In the genomic region with DNA sequence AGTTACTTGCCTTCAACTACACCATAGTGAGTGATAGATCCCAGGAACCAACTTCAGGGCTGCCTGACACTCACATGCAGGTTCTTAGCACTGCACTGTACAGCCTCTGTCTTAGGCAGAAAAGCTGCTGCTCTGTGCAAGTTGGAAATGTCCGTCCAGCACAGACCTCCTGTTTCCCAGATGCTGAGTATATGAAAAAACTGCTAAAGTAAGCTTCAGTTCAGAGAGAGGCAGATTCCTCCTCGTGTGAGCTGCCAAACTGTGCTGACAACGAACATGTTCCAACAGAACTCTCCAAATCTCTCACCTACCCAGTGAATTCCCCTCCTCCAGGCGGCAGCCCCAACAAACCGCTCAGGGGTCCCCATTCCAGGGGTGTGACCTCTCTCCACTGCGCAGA, we compare ENCODE assay signal across 17 cellular contexts.
"Had no signal": no experiment of that assay in that cellular context is flagged by ENCODE, and none has a peak within 500 bp of the region (broad histone marks: within the 10 kb centered on the region; RNA-seq: fewer than 3 reads in every experiment).

No MANE protein-coding gene starts in this region.

- H3K27ac Mint-ChIP-seq: activated CD8-positive, alpha-beta T cell treated with anti-CD3 and anti-CD28 coated beads for 36 hours; activated naive CD8-positive, alpha-beta T cell treated with anti-CD3 and anti-CD28 coated beads, Interleukin-2, amount 50 U/mL, for 24 hours; activated T-helper 1 cell treated with anti-CD3 and anti-CD28 coated beads, Interleukin-12 subunit alpha, Interleukin-12 subunit beta, Interleukin-2, Interleukin-4 antibody, amounts not matched to agents 30 ng/mL and 10 ng/mL and 1 ng/mL, durations not matched to agents 14 hours and 24 hours and 36 hours; stimulated activated memory B cell treated with anti-CD40 and anti-IgM and Interleukin-4, amounts not matched to agents 10 μg/mL and 1 μg/mL and 100 μg/mL, for 72 hours had no signal

- H3K27me3 ChIP-seq: colonic mucosa, upper lobe of left lung had no signal

- H3K9me3 Mint-ChIP-seq: neural crest cell had no signal

- H3K27ac ChIP-seq: colonic mucosa, upper lobe of left lung, VCaP had no signal

- ATAC-seq: activated CD8-positive, alpha-beta T cell treated with anti-CD3 and anti-CD28 coated beads for 36 hours; activated naive CD8-positive, alpha-beta T cell treated with anti-CD3 and anti-CD28 coated beads, Interleukin-2, amount 50 U/mL, for 24 hours; stimulated activated memory B cell treated with anti-CD40 and anti-IgM and Interleukin-4, amounts not matched to agents 10 μg/mL and 1 μg/mL and 100 μg/mL, for 72 hours had no signal

- H3K4me3 ChIP-seq: colonic mucosa, smooth muscle cell, upper lobe of left lung had no signal

- H3K4me1 Mint-ChIP-seq: neural crest cell had no signal

- H3K36me3 ChIP-seq: colonic mucosa, upper lobe of left lung had no signal

- DNase-seq: activated CD4-positive, alpha-beta T cell treated with anti-CD3 and anti-CD28 coated beads for 4 hours; activated CD8-positive, alpha-beta T cell treated with anti-CD3 and anti-CD28 coated beads for 36 hours; activated naive CD4-positive, alpha-beta T cell treated with Interleukin-2 at 50 U/mL for 16 hours; activated naive CD8-positive, alpha-beta T cell treated with anti-CD3 and anti-CD28 coated beads, Interleukin-2, amount 50 U/mL, for 24 hours; caudate nucleus; colonic mucosa; effector memory CD4-positive, alpha-beta T cell; glutamatergic neuron; mammary epithelial cell; retina; T1000; upper lobe of left lung had no signal

- H3K4me3 Mint-ChIP-seq: activated CD8-positive, alpha-beta T cell treated with anti-CD3 and anti-CD28 coated beads for 36 hours; activated naive CD8-positive, alpha-beta T cell treated with anti-CD3 and anti-CD28 coated beads, Interleukin-2, amount 50 U/mL, for 24 hours; activated T-helper 1 cell treated with anti-CD3 and anti-CD28 coated beads, Interleukin-12 subunit alpha, Interleukin-12 subunit beta, Interleukin-2, Interleukin-4 antibody, amounts not matched to agents 30 ng/mL and 10 ng/mL and 1 ng/mL, durations not matched to agents 14 hours and 24 hours and 36 hours; neural crest cell; stimulated activated memory B cell treated with anti-CD40 and anti-IgM and Interleukin-4, amounts not matched to agents 10 μg/mL and 1 μg/mL and 100 μg/mL, for 72 hours had no signal

- H3K4me1 ChIP-seq: colonic mucosa, upper lobe of left lung had no signal

- H3K9me3 ChIP-seq: colonic mucosa, upper lobe of left lung had no signal
